In genomic region chr9:29211681-29212589, GRCh38 we compare ENCODE assay signal across 8 cellular contexts. TPM values are rescaled to one million over a fixed set of nuclear protein-coding genes. Genes with fewer than 3 reads are reported as not detected.
DNase-seq lines count a peak whose midpoint lies in the region; ATAC-seq and TF ChIP-seq lines count a peak whose summit lies in the region.

No MANE protein-coding gene starts in this region.

- intact Hi-C loops in mammary epithelial cell (cut with micrococcal nuclease): loop anchor here (1.0 to 10.0 kb wide), 9 partner anchors 120 to 1639 kb away; partner anchors contain the start of gene C9orf72

- DNase-seq in NT2/D1 (ENCODE audit: low read depth, low spot score) (peak; percentile 20), mammary epithelial cell (peak; percentile 67), kidney tubule cell (ENCODE audit: low spot score) (peak; percentile 64), HCEC 1CT (no peak)
- DNase-seq in stimulated activated CD4-positive, alpha-beta T cell treated with anti-CD3 and anti-CD28 coated beads, Interleukin-1b, Interleukin-23, amount 100 ng/mL, for 48 hours: peak; percentile 33

- 6% methylated on average over 6 of the region's 71 CpGs for WGBS in mammary epithelial cell (ENCODE audit: low coverage, missing lambda C conversion rate)

- H3K27ac ChIP-seq in C4-2B: no peak overlapping the region
- H3K27ac ChIP-seq in mammary epithelial cell (ENCODE audit: insufficient read depth, low read depth, low read length): peak overlapping the region; percentile 44

- H3K9ac ChIP-seq in NT2/D1 (ENCODE audit: insufficient read length, low read depth) (peak overlapping the region; percentile 65), mammary epithelial cell (ENCODE audit: insufficient read depth, low read length) (peak overlapping the region; percentile 79)

- H3K27me3 ChIP-seq in NT2/D1 (ENCODE audit: insufficient read depth, insufficient read length) (peaks cover 46% of the 10 kb centered on the region), mammary epithelial cell (ENCODE audit: insufficient read depth, low read length) (peaks cover 5% of the 10 kb centered on the region)

- peak overlapping the region; percentile 100 for H2AFZ ChIP-seq in mammary epithelial cell (ENCODE audit: low read depth, low read length)

- peak; percentile 83 for TF ChIP-seq CTCF in C4-2B (conservative IDR thresholded peaks at IDR 0.05)
- TF ChIP-seq CTCF in mammary epithelial cell (conservative IDR thresholded peaks at IDR 0.05 in 1 of 2, IDR thresholded peaks at IDR 0.05 in 1 of 2; ENCODE audit: extremely low read depth in 1 of 2, insufficient read depth in 1 of 2, low read depth in 1 of 2, low read length in 2 of 2): peak; percentile 60 to 81

- peaks cover 39% of the 10 kb centered on the region for H3K79me2 ChIP-seq in mammary epithelial cell (ENCODE audit: insufficient read depth, low read length)

- no TSS peak for BruUV-seq in mammary epithelial cell (replicated peaks; lab: Mats Ljungman, UMichigan)

- dilution Hi-C loops in mammary epithelial cell (cut with HindIII; ENCODE audit: low sequenced_read_pairs): no loop called here

- H4K20me1 ChIP-seq in mammary epithelial cell (ENCODE audit: insufficient read depth, low read length): no peaks in the 10 kb centered on the region

- CTCF ChIA-PET in mammary epithelial cell (lab: Charles Lee; ENCODE audit: low non-redundant PET): interaction anchor here (1.0 kb wide), 1 partner anchor 437 kb away, joined by 7 read pairs; no protein-coding TSS in a partner anchor

- H3K4me1 ChIP-seq in NT2/D1 (ENCODE audit: insufficient read depth, insufficient read length) (peaks cover 2% of the 10 kb centered on the region), mammary epithelial cell (ENCODE audit: insufficient read depth, low read length) (peaks cover 20% of the 10 kb centered on the region)

- in situ Hi-C loops in mammary epithelial cell (cut with MboI; ENCODE audit: low sequenced_read_pairs in 2 of 2): loop anchor here (10.0 to 25.0 kb wide), 2 partner anchors 437 to 450 kb away; no protein-coding TSS in a partner anchor

- no peaks in the 10 kb centered on the region for H3K9me3 ChIP-seq in NT2/D1 (ENCODE audit: insufficient read depth, low read length)
- no peaks in the 10 kb centered on the region for H3K9me3 ChIP-seq in mammary epithelial cell (replicated peaks; ENCODE audit: insufficient read depth, low read length)

- ATAC-seq in GM19324 (IDR thresholded peaks at IDR 0.05; ENCODE audit: low FRiP score, unreplicated experiment): peak; percentile 88
- ATAC-seq in HG03196 (IDR thresholded peaks at IDR 0.05; ENCODE audit: unreplicated experiment): peak; percentile 80

- peak overlapping the region; percentile 90 for H3K4me2 ChIP-seq in mammary epithelial cell (ENCODE audit: insufficient read depth, low read depth, low read length)

- peak overlapping the region; percentile 56 for H3K4me3 ChIP-seq in NT2/D1 (ENCODE audit: insufficient read length, low read depth)
- peak overlapping the region; percentile 66 to 98 (median 71) for H3K4me3 ChIP-seq in mammary epithelial cell (replicated peaks in 1 of 3; ENCODE audit: insufficient read depth in 1 of 3, low read depth in 2 of 3, low read length in 3 of 3)

- no peaks in the 10 kb centered on the region for H3K36me3 ChIP-seq in NT2/D1 (ENCODE audit: insufficient read depth, insufficient read length, low read length)
- no peaks in the 10 kb centered on the region for H3K36me3 ChIP-seq in mammary epithelial cell (ENCODE audit: insufficient read depth, low read length)

RNA-seq across cellular contexts. Expression of gene LINGO2, which starts 1.5 kb away (rescaled TPM):
- total RNA-seq in mammary epithelial cell: 10 to 100 TPM in 1 of 2 donors, 1 to 10 TPM in 1; 2.2 to 23.0 TPM
- 3.1 TPM for polyA plus RNA-seq in mammary epithelial cell
- polyA minus RNA-seq in mammary epithelial cell: 4.2 TPM
